ENCODE assay signal across 15 cellular contexts in genomic region chrX:42695800-42696358, GRCh38.
DNase-seq lines count a peak whose midpoint lies in the region; ATAC-seq and TF ChIP-seq lines count a peak whose summit lies in the region.
"Had no signal": no experiment of that assay in that cellular context is flagged by ENCODE, and none has a peak within 500 bp of the region (broad histone marks: within the 10 kb centered on the region; RNA-seq: fewer than 3 reads in every experiment).

No MANE protein-coding gene starts in this region.

- H3K4me1 ChIP-seq in colonic mucosa (no peaks in the 10 kb centered on the region), transverse colon (no peaks in the 10 kb centered on the region), osteoblast (ENCODE audit: insufficient read depth, low read length) (no peaks in the 10 kb centered on the region), prostate gland (replicated peaks) (no peaks in the 10 kb centered on the region)
- H3K4me1 ChIP-seq: A549 had no signal

- H3K9me3 ChIP-seq in colonic mucosa (no peaks in the 10 kb centered on the region), transverse colon (no peaks in the 10 kb centered on the region), osteoblast (ENCODE audit: low read depth, low read length) (no peaks in the 10 kb centered on the region), prostate gland (no peaks in the 10 kb centered on the region)
- H3K9me3 ChIP-seq: A549 had no signal

- TF ChIP-seq POLR2A in transverse colon (IDR thresholded peaks at IDR 0.05) (no peak), prostate gland (IDR thresholded peaks at IDR 0.05) (no peak)

- no peak for ATAC-seq in HG02610 (IDR thresholded peaks at IDR 0.05; ENCODE audit: unreplicated experiment)
- ATAC-seq: A549 had no signal

- in situ Hi-C loops in transverse colon (cut with MboI; ENCODE audit: low pct_ligation_motif_present in 1 of 4, low pct_unique_long_range_greater_than_20kb in 1 of 4, low sequenced_read_pairs in 3 of 4) = no loop called here

- TF ChIP-seq RAD21 in Ishikawa (IDR thresholded peaks at IDR 0.05; ENCODE audit: low read depth) = no peak

- no peak overlapping the region for H3K4me2 ChIP-seq in osteoblast (ENCODE audit: insufficient read depth, low read length)
- H3K4me2 ChIP-seq: A549 had no signal

- 58% methylated on average over 4 of the region's 4 CpGs; no CpG with 5 or more reads in 1 of the 2 donors for WGBS in transverse colon (ENCODE audit: low coverage in 1 of 2), 2 donors
- 74% methylated on average over 4 of the region's 4 CpGs for WGBS in prostate gland

- DNase-seq in colonic mucosa (peak; percentile 28), left kidney (ENCODE audit: low read depth, low spot score) (peak; percentile 68), transverse colon (no peak), osteoblast (ENCODE audit: insufficient read length, low spot score, missing footprints) (no peak), prostate gland (ENCODE audit: low spot score) (no peak)
- DNase-seq: DMS153, Karpas-422, MM.1S, NCI-H1092 treated with DMSO at 0.1 percent for 48 hours, NCI-H1694, SHP77 had no signal

- H3K36me3 ChIP-seq in colonic mucosa (no peaks in the 10 kb centered on the region), transverse colon (no peaks in the 10 kb centered on the region), osteoblast (ENCODE audit: insufficient read depth, low read length) (no peaks in the 10 kb centered on the region), prostate gland (no peaks in the 10 kb centered on the region)

- H3K27me3 ChIP-seq in colonic mucosa = no peaks in the 10 kb centered on the region
- no peaks in the 10 kb centered on the region for H3K27me3 ChIP-seq in transverse colon
- H3K27me3 ChIP-seq in osteoblast (ENCODE audit: insufficient read depth, low read length) = peaks cover 5% of the 10 kb centered on the region
- H3K27me3 ChIP-seq in prostate gland (replicated peaks; ENCODE audit: insufficient read depth) = no peaks in the 10 kb centered on the region

- intact Hi-C loops in colonic mucosa (cut with DNase I) = no loop called here
- intact Hi-C loops in transverse colon (cut with DNase I; ENCODE audit: low total_unique reads) = no loop called here
- intact Hi-C loops in prostate gland (cut with DNase I) = no loop called here

- H4K20me1 ChIP-seq in osteoblast (ENCODE audit: insufficient read depth, low read length) = no peaks in the 10 kb centered on the region

- no peak overlapping the region for H3K27ac ChIP-seq in colonic mucosa
- peak overlapping the region; percentile 8 to 52 (median 38) for H3K27ac ChIP-seq in transverse colon
- no peak overlapping the region for H3K27ac ChIP-seq in osteoblast (ENCODE audit: low read depth, low read length)
- no peak overlapping the region for H3K27ac ChIP-seq in prostate gland
- H3K27ac ChIP-seq: A549, C4-2B had no signal

- TF ChIP-seq EP300 in Ishikawa (IDR thresholded peaks at IDR 0.05; ENCODE audit: borderline replicate concordance) (peak; percentile 76), transverse colon (IDR thresholded peaks at IDR 0.05; ENCODE audit: low read depth) (no peak)

- TF ChIP-seq CTCF in colonic mucosa (IDR thresholded peaks at IDR 0.05) = no peak
- TF ChIP-seq CTCF in transverse colon (IDR thresholded peaks at IDR 0.05) = no peak
- no peak for TF ChIP-seq CTCF in osteoblast (IDR thresholded peaks at IDR 0.05; ENCODE audit: extremely low read depth, low read depth, low read length)
- TF ChIP-seq CTCF in prostate gland (IDR thresholded peaks at IDR 0.05) = no peak

- H3K9ac ChIP-seq in colonic mucosa (ENCODE audit: low read depth in 2 of 2, low read length in 2 of 2) = no peak overlapping the region

- no peak overlapping the region for H2AFZ ChIP-seq in osteoblast (ENCODE audit: low read length)

- H3K79me2 ChIP-seq in osteoblast (ENCODE audit: insufficient read depth, low read length) = no peaks in the 10 kb centered on the region

- H3K4me3 ChIP-seq in colonic mucosa = no peak overlapping the region
- no peak overlapping the region for H3K4me3 ChIP-seq in transverse colon
- no peak overlapping the region for H3K4me3 ChIP-seq in osteoblast (ENCODE audit: insufficient read depth, low read length)
- H3K4me3 ChIP-seq in prostate gland = no peak overlapping the region
- H3K4me3 ChIP-seq: A549 had no signal

TF ChIP-seq in Ishikawa, 13 proteins besides CTCF, POLR2A, EP300 and RAD21:
- TF ChIP-seq TAF1 (IDR thresholded peaks at IDR 0.05; ENCODE audit: low read depth) (no peak), FOXM1 (IDR thresholded peaks at IDR 0.05; ENCODE audit: borderline replicate concordance, low read depth) (no peak; the same call in 1 of the 2 replicates), REST (IDR thresholded peaks at IDR 0.05; ENCODE audit: low read depth) (no peak), TEAD4 (IDR thresholded peaks at IDR 0.05) (peak; percentile 50), TCF12 (IDR thresholded peaks at IDR 0.05; ENCODE audit: low read depth) (peak; percentile 71), NFIC (IDR thresholded peaks at IDR 0.05) (peak; percentile 31; the same call in 1 of the 2 replicates), USF1 (IDR thresholded peaks at IDR 0.05) (no peak)
TF ChIP-seq in Ishikawa: peak in this region for 3.

Comparison
In these comparisons a context has a peak if more than half of its experiments do, and no peak if none do; other contexts are left out.
1. DNase-seq: peak in colonic mucosa (single experiment) and left kidney (single experiment); none in transverse colon (single experiment), osteoblast (single experiment) and prostate gland (single experiment).
2. H3K27ac ChIP-seq: peak in transverse colon (4 of 4); none in colonic mucosa (single experiment), osteoblast (single experiment) and prostate gland (0 of 2).